In the genomic region with DNA sequence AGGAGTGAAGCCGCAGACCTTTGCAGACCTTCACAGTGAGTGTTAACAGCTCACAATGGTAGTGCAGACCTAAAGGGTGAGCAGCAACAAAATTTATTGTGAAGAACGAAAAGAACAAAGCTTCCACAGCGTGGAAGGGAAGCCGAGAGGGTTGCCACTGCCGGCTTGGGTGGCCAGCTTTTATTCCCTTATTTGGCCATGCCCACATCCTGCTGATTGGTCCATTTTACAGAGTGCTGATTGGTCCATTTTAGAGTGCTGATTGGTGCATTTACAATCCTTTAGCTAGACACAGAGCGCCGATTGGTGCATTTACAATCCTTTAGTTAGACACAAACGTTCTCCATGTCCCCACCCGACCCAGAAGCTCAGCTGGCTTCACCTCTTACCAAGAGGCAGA, we compare ENCODE assay signal across 22 cellular contexts.
"Had no signal": no experiment of that assay in that cellular context is flagged by ENCODE, and none has a peak within 500 bp of the region (broad histone marks: within the 10 kb centered on the region; RNA-seq: fewer than 3 reads in every experiment).

No MANE protein-coding gene starts in this region.

- H3K4me1 ChIP-seq: right atrium auricular region had no signal

- H3K27ac ChIP-seq: left lung, lower lobe of right lung, ovary, right atrium auricular region, stomach, thoracic aorta, tibial artery, vagina had no signal

- FAIRE-seq: keratinocyte, small intestine had no signal

- H3K36me3 ChIP-seq: left lung, lower lobe of right lung, ovary, right atrium auricular region, stomach, thoracic aorta, tibial artery, vagina had no signal

- H3K27me3 ChIP-seq: left lung, ovary, right atrium auricular region, stomach, tibial artery, vagina had no signal

- H3K4me3 ChIP-seq: left lung, lower lobe of right lung, ovary, right atrium auricular region, stomach, thoracic aorta, tibial artery, vagina had no signal

- H3K9me3 ChIP-seq: left lung, lower lobe of right lung, ovary, right atrium auricular region, stomach, thoracic aorta, tibial artery, vagina had no signal

- ATAC-seq: left colon; left lung; lower lobe of right lung; naive thymus-derived CD8-positive, alpha-beta T cell; sciatic nerve; stimulated activated naive B cell treated with anti-CD40 and anti-IgM and Interleukin-4, amounts not matched to agents 10 μg/mL and 1 μg/mL and 100 μg/mL, for 72 hours; stimulated activated naive CD8-positive, alpha-beta T cell treated with anti-CD3 and anti-CD28 coated beads, Interleukin-15, Interleukin-2, amounts not matched to agents 100 U/mL and 50 U/mL, for 24 hours had no signal

- DNase-seq: hippocampal formation; left colon; left lung; lower lobe of right lung; mammary epithelial cell; mesenchymal stem cell; naive thymus-derived CD8-positive, alpha-beta T cell; nucleus accumbens; ovary; small intestine; stimulated activated CD4-positive, alpha-beta T cell treated with anti-CD3 and anti-CD28 coated beads, Interleukin-1b, Interleukin-23, amount 100 ng/mL, for 48 hours; stimulated activated CD4-positive, alpha-beta T cell treated with anti-CD3 and anti-CD28 coated beads, Interleukin-2, amount 100 ng/mL, for 48 hours; stimulated activated naive B cell treated with anti-CD40 and anti-IgM and Interleukin-4, amounts not matched to agents 10 μg/mL and 1 μg/mL and 100 μg/mL, for 72 hours; stimulated activated naive CD8-positive, alpha-beta T cell treated with anti-CD3 and anti-CD28 coated beads, Interleukin-15, Interleukin-2, amounts not matched to agents 100 U/mL and 50 U/mL, for 24 hours; stomach; tibial artery; trophoblast cell had no signal
